19 cellular contexts compared by ENCODE assay signal in genomic region chr10:79438699-79439085, GRCh38. TPM values are rescaled to one million over a fixed set of nuclear protein-coding genes. Genes with fewer than 3 reads are reported as not detected.
DNase-seq lines count a peak whose midpoint lies in the region; TF ChIP-seq lines count a peak whose summit lies in the region.
"Had no signal": no experiment of that assay in that cellular context is flagged by ENCODE, and none has a peak within 500 bp of the region (broad histone marks: within the 10 kb centered on the region; RNA-seq: fewer than 3 reads in every experiment).

No MANE protein-coding gene starts in this region.

- H3K27me3 Mint-ChIP-seq in CD8-positive, alpha-beta memory T cell = peaks cover 0 to 5% of the 10 kb centered on the region in 2 donors
- H3K27me3 Mint-ChIP-seq: natural killer cell treated with Interleukin-12 subunit alpha and Interleukin-12 subunit beta and Interleukin-15 and Interleukin-18, amount 100 ng/mL, for 72 hours had no signal

- no peak overlapping the region for H3K4me3 Mint-ChIP-seq in CD8-positive, alpha-beta memory T cell
- H3K4me3 Mint-ChIP-seq: activated CD4-positive, alpha-beta memory T cell treated with anti-CD3 and anti-CD28 coated beads for 36 hours; activated naive CD4-positive, alpha-beta T cell treated with anti-CD3 and anti-CD28 coated beads, Interleukin-2, amount 10 ng/mL, durations not matched to agents 7 days and 5 days; natural killer cell treated with Interleukin-12 subunit alpha and Interleukin-12 subunit beta and Interleukin-15 and Interleukin-18, amount 100 ng/mL, for 72 hours had no signal

- no peak overlapping the region for H3K27ac ChIP-seq in BLaER1 treated with 17β-estradiol and CSF1 and Interleukin-3, amounts not matched to agents 10 nM and 100 nM
- H3K27ac ChIP-seq in mesenchymal stem cell (ENCODE audit: low read length, poor library complexity, severe bottlenecking) (no peak overlapping the region), stomach (peak overlapping the region in 4 of 5 donors; percentile 73 to 95 (median 89))
- H3K27ac ChIP-seq in CD8-positive, alpha-beta memory T cell (ENCODE audit: low read depth, low read length) = no peak overlapping the region
- H3K27ac ChIP-seq: HL-60, SJSA1, WERI-Rb-1 had no signal

- TF ChIP-seq POLR2A in stomach (IDR thresholded peaks at IDR 0.05) = no peak

- H3K18ac ChIP-seq in mesenchymal stem cell (ENCODE audit: low read depth in 1 of 2, low read length in 2 of 2) = no peak overlapping the region

- H3K79me1 ChIP-seq in mesenchymal stem cell (replicated peaks; ENCODE audit: low read length, poor library complexity, severe bottlenecking) = peaks cover 35% of the 10 kb centered on the region

- peaks cover 53 to 95% (median 80%) of the 10 kb centered on the region in 10 experiments for H3K4me1 ChIP-seq in BLaER1 treated with 17β-estradiol and CSF1 and Interleukin-3, amounts not matched to agents 10 nM and 100 nM
- H3K4me1 ChIP-seq in adipocyte (ENCODE audit: control insufficient read depth, insufficient read depth, low read length) = peaks cover 93% of the 10 kb centered on the region
- peaks cover 68% of the 10 kb centered on the region for H3K4me1 ChIP-seq in mesenchymal stem cell (ENCODE audit: control insufficient read depth, insufficient read depth, low read depth, low read length)
- peaks cover 84 to 100% (median 98%) of the 10 kb centered on the region in 4 donors for H3K4me1 ChIP-seq in stomach
- peaks cover 10% of the 10 kb centered on the region for H3K4me1 ChIP-seq in CD8-positive, alpha-beta memory T cell (ENCODE audit: insufficient read depth, low read length)

- H4K8ac ChIP-seq in mesenchymal stem cell (ENCODE audit: low read length) = no peak overlapping the region

- peaks cover 0 to 75% (median 31%) of the 10 kb centered on the region in 11 experiments; a peak in 12 of 22 replicates for H3K36me3 ChIP-seq in BLaER1 treated with 17β-estradiol and CSF1 and Interleukin-3, amounts not matched to agents 10 nM and 100 nM
- H3K36me3 ChIP-seq in adipocyte (ENCODE audit: control insufficient read depth, insufficient read depth, low read length, severe bottlenecking) (peaks cover 45% of the 10 kb centered on the region), mesenchymal stem cell (ENCODE audit: control insufficient read depth in 1 of 2, insufficient read depth in 2 of 2, low read depth in 1 of 2, low read length in 2 of 2) (peaks cover 51 to 53% of the 10 kb centered on the region in 2 experiments), stomach (peaks cover 0 to 4% (median 0%) of the 10 kb centered on the region in 4 donors)
- no peaks in the 10 kb centered on the region for H3K36me3 ChIP-seq in CD8-positive, alpha-beta memory T cell (ENCODE audit: insufficient read depth, low read length)
- H3K36me3 ChIP-seq: WERI-Rb-1 had no signal

- H2BK120ac ChIP-seq in mesenchymal stem cell (ENCODE audit: low read depth, low read length) = no peak overlapping the region

- TF ChIP-seq EP300 in stomach (IDR thresholded peaks at IDR 0.05) = no peak

- H3K9me3 Mint-ChIP-seq in CD8-positive, alpha-beta memory T cell = no peaks in the 10 kb centered on the region
- H3K9me3 Mint-ChIP-seq: activated CD4-positive, alpha-beta memory T cell treated with anti-CD3 and anti-CD28 coated beads for 36 hours; activated naive CD4-positive, alpha-beta T cell treated with anti-CD3 and anti-CD28 coated beads, Interleukin-2, amount 10 ng/mL, durations not matched to agents 7 days and 5 days; natural killer cell treated with Interleukin-12 subunit alpha and Interleukin-12 subunit beta and Interleukin-15 and Interleukin-18, amount 100 ng/mL, for 72 hours had no signal

- no peak overlapping the region for H3K4ac ChIP-seq in mesenchymal stem cell (ENCODE audit: low read depth in 1 of 2, low read length in 2 of 2)

- no peak for DNase-seq in adipocyte (ENCODE audit: low read depth)
- no peak for DNase-seq in mesenchymal stem cell
- no peak for DNase-seq in stomach
- no peak for DNase-seq in DMS114 treated with DMSO at 0.1 percent for 48 hours (lab: John Stamatoyannopoulos, UW; ENCODE audit: unreplicated experiment)
- DNase-seq in CD8-positive, alpha-beta memory T cell = no peak
- DNase-seq in posterior vena cava (ENCODE audit: low spot score) = no peak
- DNase-seq in LoVo (ENCODE audit: low spot score) = no peak
- DNase-seq: activated CD4-positive, alpha-beta memory T cell treated with anti-CD3 and anti-CD28 coated beads for 36 hours; activated naive CD4-positive, alpha-beta T cell treated with anti-CD3 and anti-CD28 coated beads, Interleukin-2, amount 10 ng/mL, durations not matched to agents 7 days and 5 days; activated T-cell treated with anti-CD3 and anti-CD28 coated beads for 4 hours; kidney glomerular epithelial cell; NCI-H226; T-helper 2 cell; WERI-Rb-1 had no signal

- H2AK5ac ChIP-seq in mesenchymal stem cell (ENCODE audit: low read length, severe bottlenecking) = no peak overlapping the region

- 79% methylated on average over 3 of the region's 3 CpGs for WGBS in mesenchymal stem cell
- 47 to 74% (median 54%) methylated on average over 3 of the region's 3 CpGs for WGBS in stomach, 5 donors

- H2BK5ac ChIP-seq in mesenchymal stem cell (ENCODE audit: low read depth, low read length, poor library complexity, severe bottlenecking) = no peak overlapping the region

- H3K36me3 Mint-ChIP-seq in CD8-positive, alpha-beta memory T cell = no peaks in the 10 kb centered on the region
- H3K36me3 Mint-ChIP-seq: activated CD4-positive, alpha-beta memory T cell treated with anti-CD3 and anti-CD28 coated beads for 36 hours; activated naive CD4-positive, alpha-beta T cell treated with anti-CD3 and anti-CD28 coated beads, Interleukin-2, amount 10 ng/mL, durations not matched to agents 7 days and 5 days; natural killer cell treated with Interleukin-12 subunit alpha and Interleukin-12 subunit beta and Interleukin-15 and Interleukin-18, amount 100 ng/mL, for 72 hours had no signal

- no peak overlapping the region for H4K91ac ChIP-seq in mesenchymal stem cell (ENCODE audit: low read length)

- intact Hi-C loops in stomach (cut with DNase I; ENCODE audit: low total_unique reads) (no loop called here), posterior vena cava (cut with DNase I) (loop anchor here in 1 of 2 donors (1.0 kb wide), 1 partner anchor 47 kb away; no protein-coding TSS in a partner anchor)

- H3K9ac ChIP-seq in BLaER1 treated with 17β-estradiol and CSF1 and Interleukin-3, amounts not matched to agents 10 nM and 100 nM = peak overlapping the region in 2 of 11 experiments; percentile 6 to 15; a peak in 3 of 22 replicates
- H3K9ac ChIP-seq in adipocyte (ENCODE audit: low read length) = peak overlapping the region; percentile 95
- H3K9ac ChIP-seq in mesenchymal stem cell (ENCODE audit: low read length) = peak overlapping the region; percentile 71

- no peaks in the 10 kb centered on the region for H3K9me3 ChIP-seq in BLaER1 treated with 17β-estradiol and CSF1 and Interleukin-3, amounts not matched to agents 10 nM and 100 nM (replicated peaks in 1 of 11)
- H3K9me3 ChIP-seq in adipocyte (ENCODE audit: control insufficient read depth, low read length) (no peaks in the 10 kb centered on the region), mesenchymal stem cell (ENCODE audit: control insufficient read depth, low read length) (no peaks in the 10 kb centered on the region), stomach (no peaks in the 10 kb centered on the region)
- H3K9me3 ChIP-seq in CD8-positive, alpha-beta memory T cell (ENCODE audit: low read length) = no peaks in the 10 kb centered on the region
- H3K9me3 ChIP-seq: SJSA1 had no signal

- CTCF ChIA-PET in CD8-positive, alpha-beta memory T cell (lab: Charles Lee) = no interaction called here

- no peak overlapping the region for H3K14ac ChIP-seq in mesenchymal stem cell (ENCODE audit: low read length in 2 of 2)

- peaks cover 54 to 100% (median 99%) of the 10 kb centered on the region in 11 experiments for H4K20me1 ChIP-seq in BLaER1 treated with 17β-estradiol and CSF1 and Interleukin-3, amounts not matched to agents 10 nM and 100 nM

- TF ChIP-seq CTCF in stomach (IDR thresholded peaks at IDR 0.05) = no peak

- no peaks in the 10 kb centered on the region for H3K27me3 ChIP-seq in BLaER1 treated with 17β-estradiol and CSF1 and Interleukin-3, amounts not matched to agents 10 nM and 100 nM
- H3K27me3 ChIP-seq in adipocyte (replicated peaks; ENCODE audit: control insufficient read depth, insufficient read depth, low read length) = no peaks in the 10 kb centered on the region
- no peaks in the 10 kb centered on the region for H3K27me3 ChIP-seq in mesenchymal stem cell (ENCODE audit: control insufficient read depth in 1 of 2, insufficient read depth in 1 of 2, low read length in 2 of 2)
- H3K27me3 ChIP-seq in stomach = no peaks in the 10 kb centered on the region
- H3K27me3 ChIP-seq in CD8-positive, alpha-beta memory T cell (ENCODE audit: insufficient read depth, low read length, poor library complexity, severe bottlenecking) = no peaks in the 10 kb centered on the region
- H3K27me3 ChIP-seq: SJSA1 had no signal

- no peak overlapping the region for H2AFZ ChIP-seq in mesenchymal stem cell (ENCODE audit: low read depth, low read length)

- POLR2A ChIA-PET in CD8-positive, alpha-beta memory T cell (lab: Charles Lee) = no interaction called here

- no peak overlapping the region for H2BK12ac ChIP-seq in mesenchymal stem cell (ENCODE audit: low read length in 2 of 2)

- H3K27ac Mint-ChIP-seq in CD8-positive, alpha-beta memory T cell = no peak overlapping the region
- H3K27ac Mint-ChIP-seq: activated CD4-positive, alpha-beta memory T cell treated with anti-CD3 and anti-CD28 coated beads for 36 hours; activated naive CD4-positive, alpha-beta T cell treated with anti-CD3 and anti-CD28 coated beads, Interleukin-2, amount 10 ng/mL, durations not matched to agents 7 days and 5 days; natural killer cell treated with Interleukin-12 subunit alpha and Interleukin-12 subunit beta and Interleukin-15 and Interleukin-18, amount 100 ng/mL, for 72 hours had no signal

- H3K23ac ChIP-seq in mesenchymal stem cell (ENCODE audit: low read length in 2 of 2) = peak overlapping the region in 1 of 2 experiments; percentile 46

- H2BK15ac ChIP-seq in mesenchymal stem cell (ENCODE audit: low read depth, poor library complexity, severe bottlenecking) = no peak overlapping the region

- H3K4me3 ChIP-seq in BLaER1 treated with 17β-estradiol and CSF1 and Interleukin-3, amounts not matched to agents 10 nM and 100 nM = no peak overlapping the region
- peak overlapping the region; percentile 52 for H3K4me3 ChIP-seq in adipocyte (ENCODE audit: low read length)
- peak overlapping the region in 1 of 2 experiments; percentile 52 for H3K4me3 ChIP-seq in mesenchymal stem cell (ENCODE audit: insufficient read depth in 1 of 2, low read depth in 1 of 2, low read length in 2 of 2)
- no peak overlapping the region for H3K4me3 ChIP-seq in stomach
- no peak overlapping the region for H3K4me3 ChIP-seq in CD8-positive, alpha-beta memory T cell (ENCODE audit: low read length)
- H3K4me3 ChIP-seq: GM12878, SJSA1 had no signal

- H3K4me1 Mint-ChIP-seq in CD8-positive, alpha-beta memory T cell = peaks cover 6 to 15% (median 6%) of the 10 kb centered on the region in 3 donors

- H3K4me2 ChIP-seq in BLaER1 treated with 17β-estradiol and CSF1 and Interleukin-3, amounts not matched to agents 10 nM and 100 nM = peak overlapping the region in 10 of 11 experiments; percentile 30 to 54 (median 41); a peak in 13 of 22 replicates
- no peak overlapping the region for H3K4me2 ChIP-seq in mesenchymal stem cell (ENCODE audit: low read length, poor library complexity, severe bottlenecking)

RNA-seq across cellular contexts. Expression of gene ZCCHC24, which starts 6.7 kb away (rescaled TPM):
- 47.4 TPM for polyA plus RNA-seq in mesenchymal stem cell (2013, experiment 1 of 2)
- 49.0 TPM for polyA plus RNA-seq in mesenchymal stem cell (2013, experiment 2 of 2)
- total RNA-seq in stomach (10 to 100 TPM in 4 of 5 donors, 1 to 10 TPM in 1; 9.7 to 60.3 (median 28.0) TPM), posterior vena cava (100 to 1,000 TPM; 113 to 125 TPM)
- 10 to 100 TPM; 13.3 to 53.0 (median 45.3) TPM for polyA plus RNA-seq in stomach
- under 1 TPM; 0.83 to 1.00 TPM for total RNA-seq in CD8-positive, alpha-beta memory T cell
- 1.4 TPM for polyA plus RNA-seq in CD8-positive, alpha-beta memory T cell

Comparison
In these comparisons a context has a peak if more than half of its experiments do, and no peak if none do; other contexts are left out.
1. H3K27ac ChIP-seq: peak in stomach (4 of 5); none in BLaER1 treated with 17β-estradiol and CSF1 and Interleukin-3, amounts not matched to agents 10 nM and 100 nM (0 of 11), mesenchymal stem cell (single experiment) and CD8-positive, alpha-beta memory T cell (single experiment).
2. RNA of gene ZCCHC24, which starts 6.7 kb away (total RNA-seq): 113 to 125 TPM in posterior vena cava and 9.7 to 60.3 TPM in stomach; 0.83 to 1.00 TPM in CD8-positive, alpha-beta memory T cell; every median in the first group is over 4 times any median in the second.